8 cellular contexts compared by ENCODE assay signal in genomic region chr14:92922883-92923743, GRCh38. TPM values are rescaled to one million over a fixed set of nuclear protein-coding genes. Genes with fewer than 3 reads are reported as not detected.
DNase-seq lines count a peak whose midpoint lies in the region; ATAC-seq and TF ChIP-seq lines count a peak whose summit lies in the region.

CHGA (plus strand) TSS chr14:92923150; CDS start chr14:92923360, 210 bp downstream.

- no peaks in the 10 kb centered on the region for H3K36me3 ChIP-seq in SK-N-SH (replicated peaks in 1 of 2; ENCODE audit: control insufficient read depth in 1 of 2, insufficient read depth in 2 of 2, low read length in 1 of 2)

- in situ Hi-C loops in KBM-7 (cut with MboI; ENCODE audit: low pct_unique_long_range_greater_than_20kb, low sequenced_read_pairs) = no loop called here

- H3K4me2 ChIP-seq in SK-N-SH = peak within 1 kb of the TSS; percentile 19; the same call in 1 of the 2 replicates

- no peak for TF ChIP-seq EP300 in SK-N-SH (IDR thresholded peaks at IDR 0.05; ENCODE audit: borderline replicate concordance in 1 of 2, low read depth in 1 of 2, low read length in 1 of 2)

- CTCF ChIA-PET in SK-N-SH (lab: Yijun Ruan, JAX) = interaction anchor here (1.3 to 7.5 kb wide), 6 partner anchors 10 to 209 kb away, joined by 3 to 56 read pairs (median 6); no protein-coding TSS in a partner anchor

- no peak within 1 kb of the TSS for H3K9ac ChIP-seq in SK-N-SH

- H3K4me1 ChIP-seq in SK-N-SH (ENCODE audit: control insufficient read depth in 1 of 2, insufficient read depth in 2 of 2, low read depth in 1 of 2, low read length in 1 of 2) = peaks cover 0 to 70% of the 10 kb centered on the region in 2 experiments; a peak in 2 of 4 replicates

- DNase-seq in COR-L47 (lab: John Stamatoyannopoulos, UW) = peak; percentile 85
- DNase-seq in KBM-7 = peak; percentile 60
- DNase-seq in SK-N-SH = peak; percentile 98
- peak; percentile 83 for DNase-seq in astrocyte of the hippocampus (ENCODE audit: low read depth, low spot score)
- peak; percentile 95 for DNase-seq in iPS-NIHi11 (ENCODE audit: low spot score)
- peak; percentile 23 to 45 for DNase-seq in stimulated activated CD4-positive, alpha-beta T cell treated with anti-CD3 and anti-CD28 coated beads, Interleukin-4, amount 100 ng/mL, for 48 hours (ENCODE audit: low read depth in 2 of 2)

- peaks cover 7% of the 10 kb centered on the region; the same call in 1 of the 2 replicates for H3K27me3 ChIP-seq in SK-N-SH (ENCODE audit: insufficient read depth)

- H3F3A ChIP-seq in SK-N-SH (replicated peaks; ENCODE audit: insufficient read depth) = no peaks in the 10 kb centered on the region

- no peaks in the 10 kb centered on the region for H3K9me2 ChIP-seq in SK-N-SH

- POLR2A ChIA-PET in SK-N-SH (lab: Yijun Ruan, JAX) = interaction anchor here (0.5 to 9.8 kb wide), 26 partner anchors 7 to 168 kb away, joined by 3 to 288 read pairs (median 5); partner anchors contain the start of gene GOLGA5

- H3K27ac ChIP-seq in SK-N-SH (ENCODE audit: low read depth in 2 of 2, low read length in 1 of 2) = peak within 1 kb of the TSS in 1 of 2 experiments; percentile 90; a peak in 2 of 4 replicates

- ATAC-seq in GM21515 (IDR thresholded peaks at IDR 0.05; ENCODE audit: unreplicated experiment) (no peak), HG02588 (IDR thresholded peaks at IDR 0.05; ENCODE audit: unreplicated experiment) (no peak)

- no peaks in the 10 kb centered on the region for H4K20me1 ChIP-seq in SK-N-SH (ENCODE audit: insufficient read depth)

- no peak for TF ChIP-seq CTCF in SK-N-SH (IDR thresholded peaks at IDR 0.05)

- TF ChIP-seq RAD21 in SK-N-SH (IDR thresholded peaks at IDR 0.05; ENCODE audit: low read length) = no peak; the same call in 1 of the 2 replicates

- H3K4me3 ChIP-seq in SK-N-SH (ENCODE audit: low read depth in 2 of 2, low read length in 1 of 2) = peak within 1 kb of the TSS in 1 of 2 experiments; percentile 56; a peak in 2 of 4 replicates

- H3K79me2 ChIP-seq in SK-N-SH (ENCODE audit: insufficient read depth) = no peaks in the 10 kb centered on the region

- no peaks in the 10 kb centered on the region for H3K9me3 ChIP-seq in SK-N-SH

- no peak within 1 kb of the TSS for H2AFZ ChIP-seq in SK-N-SH (ENCODE audit: low read depth)

- WGBS in SK-N-SH (ENCODE audit: low lambda C conversion rate) = 5% methylated on average over 19 of the region's 86 CpGs

TF ChIP-seq in SK-N-SH, 30 proteins besides CTCF, POLR2A, EP300 and RAD21:
- no peak for TF ChIP-seq USF1 (IDR thresholded peaks at IDR 0.05; ENCODE audit: borderline replicate concordance, low read depth)
- TF ChIP-seq FOSL2 (IDR thresholded peaks at IDR 0.05; ENCODE audit: borderline replicate concordance, low read depth) = no peak
- peak; percentile 31; the same call in 1 of the 2 replicates for TF ChIP-seq POLR2AphosphoS5 (IDR thresholded peaks at IDR 0.05; ENCODE audit: low read depth, low read length)
- TF ChIP-seq FOXM1 (IDR thresholded peaks at IDR 0.05; ENCODE audit: low read depth) = no peak
- no peak for TF ChIP-seq ELF1 (IDR thresholded peaks at IDR 0.05)
- TF ChIP-seq SMC3 (IDR thresholded peaks at IDR 0.05; ENCODE audit: low read depth, low read length) = 0 out of 2 replicates have a peak, but pooled peaks have one; percentile 3
- no peak for TF ChIP-seq TEAD4 (IDR thresholded peaks at IDR 0.05; ENCODE audit: borderline replicate concordance, insufficient read depth)
- no peak for TF ChIP-seq RXRA (IDR thresholded peaks at IDR 0.05; ENCODE audit: borderline replicate concordance, low read depth)
- no peak for TF ChIP-seq IRF3 (IDR thresholded peaks at IDR 0.05; ENCODE audit: low read depth, low read length)
- TF ChIP-seq REST (IDR thresholded peaks at IDR 0.05; ENCODE audit: low read depth, low read length) = peak; percentile 99
- no peak for TF ChIP-seq RCOR1 (IDR thresholded peaks at IDR 0.05; ENCODE audit: low read length)
- TF ChIP-seq RFX5 (IDR thresholded peaks at IDR 0.05; ENCODE audit: low read length) = no peak
- no peak for TF ChIP-seq ZBTB33 (IDR thresholded peaks at IDR 0.05; ENCODE audit: borderline replicate concordance, low read depth)
- no peak for TF ChIP-seq TCF12 (IDR thresholded peaks at IDR 0.05)
- TF ChIP-seq MAX (IDR thresholded peaks at IDR 0.05; ENCODE audit: low read depth) = no peak
- no peak for TF ChIP-seq NFIC (IDR thresholded peaks at IDR 0.05; ENCODE audit: borderline replicate concordance)
- no peak for TF ChIP-seq JUND (IDR thresholded peaks at IDR 0.05)
- TF ChIP-seq GATA2 (CRISPR knock-in tag; IDR thresholded peaks at IDR 0.05) = peak; percentile 22; the same call in 1 of the 2 replicates

RNA-seq across cellular contexts. Expression of gene CHGA, which starts in this region (rescaled TPM):
- polyA plus RNA-seq in SK-N-SH (2012; rRNA removed) = 5.6 and 11.7 TPM in 2 replicates
- 9.8 and 22.7 TPM in 2 replicates for polyA plus RNA-seq in SK-N-SH (2012; cell fraction: cytosol; rRNA removed)
- polyA plus RNA-seq in SK-N-SH (2012; cell fraction: nucleus; rRNA removed) = 6.0 and 15.7 TPM in 2 replicates

Comparison
In these comparisons a context has a peak if more than half of its experiments do, and no peak if none do; other contexts are left out.
1. DNase-seq: peak in every context shown above with its lines; median percentile 98 in SK-N-SH; 95 in iPS-NIHi11; 85 in COR-L47; 83 in astrocyte of the hippocampus; 60 in KBM-7; 34 in stimulated activated CD4-positive, alpha-beta T cell treated with anti-CD3 and anti-CD28 coated beads, Interleukin-4, amount 100 ng/mL, for 48 hours.